8 cellular contexts compared by ENCODE assay signal in the genomic region with DNA sequence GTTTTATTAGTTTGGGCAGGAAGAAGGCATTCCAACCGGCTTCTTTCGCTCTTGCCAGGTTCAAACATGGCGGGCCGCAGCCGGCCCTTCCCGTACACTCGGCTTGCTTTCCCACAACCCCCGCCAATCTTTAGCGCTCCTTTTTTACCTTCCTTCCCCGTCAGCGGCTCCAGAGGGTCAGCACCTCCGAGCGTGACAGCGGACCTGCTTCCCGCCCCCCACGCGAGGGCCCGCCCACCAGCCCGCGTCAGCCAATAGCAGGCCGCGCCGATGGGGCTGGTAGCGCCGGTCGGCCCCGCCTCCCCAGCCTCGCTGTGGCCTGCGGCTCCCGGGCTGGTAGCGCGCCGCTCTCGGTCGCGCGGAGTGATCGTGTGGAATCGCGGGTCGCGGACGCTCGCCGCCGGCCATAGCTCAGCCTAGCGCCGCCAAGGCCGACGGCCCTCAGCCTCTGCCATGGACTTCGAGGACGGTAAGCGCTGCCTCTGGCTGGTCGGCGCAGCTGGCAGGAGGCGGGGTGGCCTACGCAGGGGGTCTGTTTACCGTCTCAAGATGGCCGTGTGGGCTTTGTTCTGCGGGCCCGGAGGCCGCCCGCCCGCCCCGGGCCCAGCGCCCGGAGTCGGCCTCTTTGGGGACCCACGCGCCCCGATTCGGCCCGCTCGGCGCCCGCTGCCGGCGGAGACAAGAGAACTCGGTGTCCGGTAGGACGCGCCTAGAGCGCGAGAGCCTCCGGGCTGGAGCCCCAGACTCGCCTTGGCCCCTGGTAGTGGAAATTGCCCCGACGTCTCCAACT. TPM values are rescaled to one million over a fixed set of nuclear protein-coding genes. Genes with fewer than 3 reads are reported as not detected.
DNase-seq lines count a peak whose midpoint lies in the region; ATAC-seq and TF ChIP-seq lines count a peak whose summit lies in the region.

A gene with protein sequence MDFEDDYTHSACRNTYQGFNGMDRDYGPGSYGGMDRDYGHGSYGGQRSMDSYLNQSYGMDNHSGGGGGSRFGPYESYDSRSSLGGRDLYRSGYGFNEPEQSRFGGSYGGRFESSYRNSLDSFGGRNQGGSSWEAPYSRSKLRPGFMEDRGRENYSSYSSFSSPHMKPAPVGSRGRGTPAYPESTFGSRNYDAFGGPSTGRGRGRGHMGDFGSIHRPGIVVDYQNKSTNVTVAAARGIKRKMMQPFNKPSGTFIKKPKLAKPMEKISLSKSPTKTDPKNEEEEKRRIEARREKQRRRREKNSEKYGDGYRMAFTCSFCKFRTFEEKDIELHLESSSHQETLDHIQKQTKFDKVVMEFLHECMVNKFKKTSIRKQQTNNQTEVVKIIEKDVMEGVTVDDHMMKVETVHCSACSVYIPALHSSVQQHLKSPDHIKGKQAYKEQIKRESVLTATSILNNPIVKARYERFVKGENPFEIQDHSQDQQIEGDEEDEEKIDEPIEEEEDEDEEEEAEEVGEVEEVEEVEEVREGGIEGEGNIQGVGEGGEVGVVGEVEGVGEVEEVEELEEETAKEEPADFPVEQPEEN (plus strand): TSS at position 306 of the 790 bp plus-strand sequence. CDS start 148 bp downstream, at position 454.

- WGBS in thymus = under 1% methylated on average over 88 of the region's 88 CpGs

- peaks cover 56% of the 10 kb centered on the region for H3K4me1 Mint-ChIP-seq in activated naive CD8-positive, alpha-beta T cell (ENCODE audit: low read depth)
- peaks cover 33% of the 10 kb centered on the region for H3K4me1 Mint-ChIP-seq in osteocyte (ENCODE audit: unreplicated experiment)

- ATAC-seq in HG02610 (IDR thresholded peaks at IDR 0.05; ENCODE audit: unreplicated experiment) = peak; percentile 97

- intact Hi-C loops in head of caudate nucleus (cut with DNase I) = loop anchor here (10.0 kb wide), 1 partner anchor 360 kb away; a partner anchor contains a TSS

- H3K27me3 ChIP-seq in thymus (ENCODE audit: control insufficient read depth, insufficient read depth) = no peaks in the 10 kb centered on the region

- peaks cover 2% of the 10 kb centered on the region for H3K27me3 Mint-ChIP-seq in activated naive CD8-positive, alpha-beta T cell
- peaks cover 4% of the 10 kb centered on the region for H3K27me3 Mint-ChIP-seq in osteocyte (ENCODE audit: unreplicated experiment)

- H3K9me3 Mint-ChIP-seq in activated naive CD8-positive, alpha-beta T cell (ENCODE audit: low read depth) = no peaks in the 10 kb centered on the region
- H3K9me3 Mint-ChIP-seq in osteocyte (ENCODE audit: unreplicated experiment) = no peaks in the 10 kb centered on the region

- H3K4me1 ChIP-seq in thymus (ENCODE audit: control insufficient read depth, insufficient read depth, low read length) = peaks cover 9% of the 10 kb centered on the region

- H3K9me3 ChIP-seq in thymus (ENCODE audit: control insufficient read depth) = no peaks in the 10 kb centered on the region

- DNase-seq in GM10266 (ENCODE audit: extremely low spot score) (peak; percentile 99), NCI-H1092 (lab: John Stamatoyannopoulos, UW) (peak; percentile 94), SKM-1 treated with dmso at 0.1 percent for 144 hours (lab: John Stamatoyannopoulos, UW; ENCODE audit: unreplicated experiment) (peak; percentile 89), head of caudate nucleus (peak; percentile 84 to 99 (median 96)), osteocyte (ENCODE audit: extremely low spot score, unreplicated experiment) (peak; percentile 99)

- peak within 1 kb of the TSS; percentile 99 for H3K4me3 Mint-ChIP-seq in activated naive CD8-positive, alpha-beta T cell
- H3K4me3 Mint-ChIP-seq in osteocyte (ENCODE audit: unreplicated experiment) = peak within 1 kb of the TSS; percentile 99

- peak within 1 kb of the TSS; percentile 95 for H3K27ac Mint-ChIP-seq in activated naive CD8-positive, alpha-beta T cell
- H3K27ac Mint-ChIP-seq in osteocyte (ENCODE audit: unreplicated experiment) = peak within 1 kb of the TSS; percentile 98

- H3K27ac ChIP-seq in thymus (ENCODE audit: low read depth) = peak within 1 kb of the TSS; percentile 87

- no peaks in the 10 kb centered on the region for H3K36me3 ChIP-seq in thymus (ENCODE audit: control insufficient read depth, insufficient read depth)

- peak; percentile 20 for TF ChIP-seq CTCF in GM10266 (IDR thresholded peaks at IDR 0.05; ENCODE audit: control insufficient read depth, insufficient read depth, low read depth, missing control alignments)
- no peak for TF ChIP-seq CTCF in osteocyte (IDR thresholded peaks at IDR 0.05)

- peaks cover 4% of the 10 kb centered on the region for H3K36me3 Mint-ChIP-seq in activated naive CD8-positive, alpha-beta T cell
- H3K36me3 Mint-ChIP-seq in osteocyte (ENCODE audit: unreplicated experiment) = peaks cover 12% of the 10 kb centered on the region

- peak within 1 kb of the TSS; percentile 97 for H3K4me3 ChIP-seq in thymus (ENCODE audit: low read length)

RNA-seq across cellular contexts. Expression of the gene that starts here (rescaled TPM):
- 28.3 and 33.4 TPM in 2 replicates for total RNA-seq in osteocyte
- polyA plus RNA-seq in thymus = 14.3 TPM

Comparison
In these comparisons a context has a peak if more than half of its experiments do, and no peak if none do; other contexts are left out.
1. Peak in every context shown above with its lines: DNase-seq, ATAC-seq, H3K4me3 ChIP-seq and H3K27ac ChIP-seq.